1 cellular context compared by ENCODE assay signal in genomic region chr18:59919026-59919425, GRCh38.
TF ChIP-seq lines count a peak whose summit lies in the region.

No MANE protein-coding gene starts in this region.

TF ChIP-seq in SK-N-SH, 30 proteins besides CTCF, POLR2A, EP300 and RAD21 (continued from another document):
- TF ChIP-seq, protein P1, sequence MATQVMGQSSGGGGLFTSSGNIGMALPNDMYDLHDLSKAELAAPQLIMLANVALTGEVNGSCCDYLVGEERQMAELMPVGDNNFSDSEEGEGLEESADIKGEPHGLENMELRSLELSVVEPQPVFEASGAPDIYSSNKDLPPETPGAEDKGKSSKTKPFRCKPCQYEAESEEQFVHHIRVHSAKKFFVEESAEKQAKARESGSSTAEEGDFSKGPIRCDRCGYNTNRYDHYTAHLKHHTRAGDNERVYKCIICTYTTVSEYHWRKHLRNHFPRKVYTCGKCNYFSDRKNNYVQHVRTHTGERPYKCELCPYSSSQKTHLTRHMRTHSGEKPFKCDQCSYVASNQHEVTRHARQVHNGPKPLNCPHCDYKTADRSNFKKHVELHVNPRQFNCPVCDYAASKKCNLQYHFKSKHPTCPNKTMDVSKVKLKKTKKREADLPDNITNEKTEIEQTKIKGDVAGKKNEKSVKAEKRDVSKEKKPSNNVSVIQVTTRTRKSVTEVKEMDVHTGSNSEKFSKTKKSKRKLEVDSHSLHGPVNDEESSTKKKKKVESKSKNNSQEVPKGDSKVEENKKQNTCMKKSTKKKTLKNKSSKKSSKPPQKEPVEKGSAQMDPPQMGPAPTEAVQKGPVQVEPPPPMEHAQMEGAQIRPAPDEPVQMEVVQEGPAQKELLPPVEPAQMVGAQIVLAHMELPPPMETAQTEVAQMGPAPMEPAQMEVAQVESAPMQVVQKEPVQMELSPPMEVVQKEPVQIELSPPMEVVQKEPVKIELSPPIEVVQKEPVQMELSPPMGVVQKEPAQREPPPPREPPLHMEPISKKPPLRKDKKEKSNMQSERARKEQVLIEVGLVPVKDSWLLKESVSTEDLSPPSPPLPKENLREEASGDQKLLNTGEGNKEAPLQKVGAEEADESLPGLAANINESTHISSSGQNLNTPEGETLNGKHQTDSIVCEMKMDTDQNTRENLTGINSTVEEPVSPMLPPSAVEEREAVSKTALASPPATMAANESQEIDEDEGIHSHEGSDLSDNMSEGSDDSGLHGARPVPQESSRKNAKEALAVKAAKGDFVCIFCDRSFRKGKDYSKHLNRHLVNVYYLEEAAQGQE (IDR thresholded peaks at IDR 0.05; ENCODE audit: low read depth, low read length): no peak
- no peak for TF ChIP-seq RCOR1 (IDR thresholded peaks at IDR 0.05; ENCODE audit: low read length)
- TF ChIP-seq, protein P2, sequence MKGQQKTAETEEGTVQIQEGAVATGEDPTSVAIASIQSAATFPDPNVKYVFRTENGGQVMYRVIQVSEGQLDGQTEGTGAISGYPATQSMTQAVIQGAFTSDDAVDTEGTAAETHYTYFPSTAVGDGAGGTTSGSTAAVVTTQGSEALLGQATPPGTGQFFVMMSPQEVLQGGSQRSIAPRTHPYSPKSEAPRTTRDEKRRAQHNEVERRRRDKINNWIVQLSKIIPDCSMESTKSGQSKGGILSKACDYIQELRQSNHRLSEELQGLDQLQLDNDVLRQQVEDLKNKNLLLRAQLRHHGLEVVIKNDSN (IDR thresholded peaks at IDR 0.05; ENCODE audit: borderline replicate concordance, low read depth): no peak
- TF ChIP-seq, protein P3, sequence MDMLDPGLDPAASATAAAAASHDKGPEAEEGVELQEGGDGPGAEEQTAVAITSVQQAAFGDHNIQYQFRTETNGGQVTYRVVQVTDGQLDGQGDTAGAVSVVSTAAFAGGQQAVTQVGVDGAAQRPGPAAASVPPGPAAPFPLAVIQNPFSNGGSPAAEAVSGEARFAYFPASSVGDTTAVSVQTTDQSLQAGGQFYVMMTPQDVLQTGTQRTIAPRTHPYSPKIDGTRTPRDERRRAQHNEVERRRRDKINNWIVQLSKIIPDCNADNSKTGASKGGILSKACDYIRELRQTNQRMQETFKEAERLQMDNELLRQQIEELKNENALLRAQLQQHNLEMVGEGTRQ (IDR thresholded peaks at IDR 0.05; ENCODE audit: borderline replicate concordance, low read depth, low read length): no peak
TF ChIP-seq in SK-N-SH: peak in this region for 0.
